Comparison of ENCODE assay signal across 1 cellular context in the genomic region with DNA sequence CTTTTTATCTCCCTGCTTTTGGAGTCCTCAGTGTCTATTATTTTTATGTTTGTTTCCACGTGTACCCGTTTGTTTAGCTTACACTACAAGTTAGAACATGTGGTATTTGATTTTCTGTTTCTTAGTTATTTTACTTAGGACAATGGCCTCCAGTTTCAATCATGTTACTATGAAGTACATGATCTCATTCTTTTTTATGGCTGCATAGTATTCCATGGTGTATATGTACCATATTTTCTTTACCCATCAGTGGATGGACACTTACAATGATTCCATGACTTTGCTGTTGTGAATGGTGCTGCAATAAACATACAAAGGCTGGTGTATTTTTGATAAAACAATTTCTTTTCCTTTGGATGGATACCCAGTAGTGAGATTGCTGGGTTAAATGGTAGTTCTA.
"Had no signal": no experiment of that assay in that cellular context is flagged by ENCODE, and none has a peak within 500 bp of the region (broad histone marks: within the 10 kb centered on the region; RNA-seq: fewer than 3 reads in every experiment).

No MANE protein-coding gene starts in this region.

- H3K4me3 ChIP-seq: MG63 had no signal

- H3K36me3 ChIP-seq: MG63 had no signal

- H3K9me3 ChIP-seq: MG63 had no signal
